In genomic region chr2:20623741-20624155, GRCh38 we compare ENCODE assay signal across 22 cellular contexts. TPM values are rescaled to one million over a fixed set of nuclear protein-coding genes. Genes with fewer than 3 reads are reported as not detected.
DNase-seq lines count a peak whose midpoint lies in the region; ATAC-seq and TF ChIP-seq lines count a peak whose summit lies in the region.
"Had no signal": no experiment of that assay in that cellular context is flagged by ENCODE, and none has a peak within 500 bp of the region (broad histone marks: within the 10 kb centered on the region; RNA-seq: fewer than 3 reads in every experiment).

No MANE protein-coding gene starts in this region.

- ATAC-seq in GM23338: no peak
- no peak for ATAC-seq in GM21381 (IDR thresholded peaks at IDR 0.05; ENCODE audit: unreplicated experiment)
- ATAC-seq: activated T-cell treated with anti-CD3 and anti-CD28 coated beads, Interleukin-2, amount 50 U/mL, for 4 hours had no signal

- no peak overlapping the region for H2AFZ ChIP-seq in smooth muscle cell (ENCODE audit: low read depth)
- no peak overlapping the region for H2AFZ ChIP-seq in GM23338

- no peak for TF ChIP-seq POLR2A in esophagus muscularis mucosa (IDR thresholded peaks at IDR 0.05; ENCODE audit: low read depth)

- H3K27ac ChIP-seq in HEK293 (ENCODE audit: extremely low read depth, low read depth, low read length) (no peak overlapping the region), esophagus muscularis mucosa (replicated peaks in 1 of 4) (peak overlapping the region; percentile 14 to 99 (median 96)), smooth muscle cell (ENCODE audit: low read depth) (peak overlapping the region; percentile 31), GM23338 (ENCODE audit: low read depth) (no peak overlapping the region)
- H3K27ac ChIP-seq: neutrophil, vagina had no signal

- POLR2A ChIA-PET in HEK293 (lab: Yijun Ruan, JAX): no interaction called here

- H3K36me3 ChIP-seq in HEK293 (ENCODE audit: control insufficient read depth in 2 of 2, insufficient read depth in 1 of 2, low read length in 2 of 2) (peaks cover 0 to 58% of the 10 kb centered on the region in 2 experiments; a peak in 1 of 3 replicates), esophagus muscularis mucosa (peaks cover 33 to 64% (median 47%) of the 10 kb centered on the region in 4 donors), smooth muscle cell (ENCODE audit: low read depth) (no peaks in the 10 kb centered on the region), GM23338 (ENCODE audit: insufficient read depth) (no peaks in the 10 kb centered on the region)

- H3K4me2 ChIP-seq in smooth muscle cell (no peak overlapping the region), GM23338 (no peak overlapping the region)

- H3K4me3 ChIP-seq in HEK293 (ENCODE audit: low read depth, low read length): no peak overlapping the region
- H3K4me3 ChIP-seq in esophagus muscularis mucosa: no peak overlapping the region
- H3K4me3 ChIP-seq in smooth muscle cell: no peak overlapping the region
- no peak overlapping the region for H3K4me3 ChIP-seq in GM23338
- H3K4me3 ChIP-seq: vagina had no signal

- no peaks in the 10 kb centered on the region for H3K9me3 Mint-ChIP-seq in GM23338
- H3K9me3 Mint-ChIP-seq: activated CD4-positive, alpha-beta memory T cell treated with anti-CD3 and anti-CD28 coated beads, Interleukin-2, amount 10 ng/mL, durations not matched to agents 7 days and 5 days; activated T-cell treated with anti-CD3 and anti-CD28 coated beads, Interleukin-2, amount 50 U/mL, for 4 hours; brain; T-helper 1 cell treated with Interleukin-12 subunit alpha and Interleukin-12 subunit beta and Interleukin-4 antibody, amounts not matched to agents 30 μg/mL and 1 μg/mL, for 36 hours had no signal

- TF ChIP-seq CTCF in HEK293 (tag by site-specific recombination; IDR thresholded peaks at IDR 0.05) (no peak), esophagus muscularis mucosa (IDR thresholded peaks at IDR 0.05) (no peak), smooth muscle cell (IDR thresholded peaks at IDR 0.05; ENCODE audit: borderline replicate concordance, insufficient read depth, poor library complexity, severe bottlenecking) (no peak), GM23338 (conservative IDR thresholded peaks at IDR 0.05; ENCODE audit: low read depth in 2 of 2) (no peak)

- H3K4me3 Mint-ChIP-seq in GM23338: no peak overlapping the region
- H3K4me3 Mint-ChIP-seq: activated CD4-positive, alpha-beta memory T cell treated with anti-CD3 and anti-CD28 coated beads, Interleukin-2, amount 10 ng/mL, durations not matched to agents 7 days and 5 days; activated naive CD8-positive, alpha-beta T cell; activated T-cell treated with anti-CD3 and anti-CD28 coated beads, Interleukin-2, amount 50 U/mL, for 4 hours; brain; T-helper 1 cell treated with Interleukin-12 subunit alpha and Interleukin-12 subunit beta and Interleukin-4 antibody, amounts not matched to agents 30 μg/mL and 1 μg/mL, for 36 hours had no signal

- peaks cover 8% of the 10 kb centered on the region for H3K27me3 Mint-ChIP-seq in GM23338 (ENCODE audit: insufficient read depth, low read depth, poor library complexity)
- H3K27me3 Mint-ChIP-seq: activated CD4-positive, alpha-beta memory T cell treated with anti-CD3 and anti-CD28 coated beads, Interleukin-2, amount 10 ng/mL, durations not matched to agents 7 days and 5 days; activated naive CD8-positive, alpha-beta T cell; brain had no signal

- DNase-seq in esophagus muscularis mucosa (ENCODE audit: extremely low spot score): no peak
- peak; percentile 64 for DNase-seq in left kidney (ENCODE audit: low read depth, low spot score)
- no peak for DNase-seq in smooth muscle cell (lab: John Stamatoyannopoulos, UW; ENCODE audit: unreplicated experiment)
- no peak for DNase-seq in T-helper 1 cell
- no peak for DNase-seq in GM23338 (ENCODE audit: low spot score)
- DNase-seq in hypothalamus (lab: John Stamatoyannopoulos, UW): no peak
- DNase-seq: activated CD4-positive, alpha-beta memory T cell treated with anti-CD3 and anti-CD28 coated beads, Interleukin-2, amount 10 ng/mL, durations not matched to agents 7 days and 5 days; activated T-cell treated with anti-CD3 and anti-CD28 coated beads, Interleukin-2, amount 50 U/mL, for 4 hours; cortex of kidney; foreskin fibroblast; NCI-H1092 treated with DMSO at 0.1 percent for 48 hours; NCI-H526 treated with DMSO at 0.1 percent for 48 hours; SHP77; stimulated activated naive CD4-positive, alpha-beta T cell had no signal

- no peak overlapping the region for H3K27ac Mint-ChIP-seq in GM23338
- H3K27ac Mint-ChIP-seq: activated CD4-positive, alpha-beta memory T cell treated with anti-CD3 and anti-CD28 coated beads, Interleukin-2, amount 10 ng/mL, durations not matched to agents 7 days and 5 days; activated naive CD8-positive, alpha-beta T cell; T-helper 1 cell treated with Interleukin-12 subunit alpha and Interleukin-12 subunit beta and Interleukin-4 antibody, amounts not matched to agents 30 μg/mL and 1 μg/mL, for 36 hours had no signal

- H3K9me2 ChIP-seq in GM23338 (ENCODE audit: insufficient read depth): no peaks in the 10 kb centered on the region

- H3F3A ChIP-seq in smooth muscle cell (ENCODE audit: low read depth): peaks cover 8% of the 10 kb centered on the region
- no peaks in the 10 kb centered on the region for H3F3A ChIP-seq in GM23338 (replicated peaks; ENCODE audit: low read depth)

- intact Hi-C loops in esophagus muscularis mucosa (cut with DNase I): no loop called here

- H3K79me2 ChIP-seq in smooth muscle cell (ENCODE audit: low read depth) (no peaks in the 10 kb centered on the region), GM23338 (replicated peaks; ENCODE audit: insufficient read depth) (no peaks in the 10 kb centered on the region)

- H3K9me3 ChIP-seq in HEK293 (ENCODE audit: control insufficient read depth, insufficient read depth, low read depth, low read length): no peaks in the 10 kb centered on the region
- H3K9me3 ChIP-seq in esophagus muscularis mucosa: no peaks in the 10 kb centered on the region
- H3K9me3 ChIP-seq in smooth muscle cell (replicated peaks; ENCODE audit: low read depth): no peaks in the 10 kb centered on the region
- H3K9me3 ChIP-seq: neutrophil, vagina had no signal

- H4K20me1 ChIP-seq in smooth muscle cell (ENCODE audit: low read depth) (no peaks in the 10 kb centered on the region), GM23338 (replicated peaks; ENCODE audit: insufficient read depth) (no peaks in the 10 kb centered on the region)

- no peak overlapping the region for H3K9ac ChIP-seq in smooth muscle cell (ENCODE audit: low read depth)

- H3K4me1 Mint-ChIP-seq in GM23338: no peaks in the 10 kb centered on the region; the same call in 1 of the 3 replicates
- H3K4me1 Mint-ChIP-seq: activated CD4-positive, alpha-beta memory T cell treated with anti-CD3 and anti-CD28 coated beads, Interleukin-2, amount 10 ng/mL, durations not matched to agents 7 days and 5 days had no signal

- H3K36me3 Mint-ChIP-seq in GM23338 (ENCODE audit: low read depth): no peaks in the 10 kb centered on the region

- CTCF ChIA-PET in HEK293 (lab: Yijun Ruan, JAX): interaction anchor here (3.0 kb wide), 1 partner anchor 11 kb away, joined by 17 read pairs; no protein-coding TSS in a partner anchor

- H3K27me3 ChIP-seq in esophagus muscularis mucosa (no peaks in the 10 kb centered on the region), smooth muscle cell (ENCODE audit: low read depth) (no peaks in the 10 kb centered on the region), GM23338 (ENCODE audit: insufficient read depth) (no peaks in the 10 kb centered on the region)
- H3K27me3 ChIP-seq: neutrophil, vagina had no signal

- no peaks in the 10 kb centered on the region for H3K4me1 ChIP-seq in HEK293 (ENCODE audit: control insufficient read depth, insufficient read depth, low read length)
- peaks cover 70 to 89% (median 75%) of the 10 kb centered on the region in 4 donors for H3K4me1 ChIP-seq in esophagus muscularis mucosa
- H3K4me1 ChIP-seq in smooth muscle cell (ENCODE audit: low read depth): peaks cover 3% of the 10 kb centered on the region
- H3K4me1 ChIP-seq in GM23338 (ENCODE audit: insufficient read depth): no peaks in the 10 kb centered on the region

- TF ChIP-seq EP300 in esophagus muscularis mucosa (IDR thresholded peaks at IDR 0.05): no peak

- 80% methylated on average over 1 of the region's 7 CpGs for WGBS in esophagus muscularis mucosa
- 99% methylated on average over 7 of the region's 7 CpGs for WGBS in smooth muscle cell (ENCODE audit: low lambda C conversion rate)

TF ChIP-seq in HEK293, 187 proteins besides CTCF, POLR2A, EP300 and RAD21:
- peak; percentile 26; the same call in 1 of the 2 replicates for TF ChIP-seq ZIC2 (tag by site-specific recombination; IDR thresholded peaks at IDR 0.05)
- TF ChIP-seq MYNN (tag by site-specific recombination; IDR thresholded peaks at IDR 0.05; ENCODE audit: borderline replicate concordance): no peak

TF ChIP-seq in GM23338, 12 proteins besides CTCF, POLR2A, EP300 and RAD21 (continues in another document):
- no peak for TF ChIP-seq STAT1 (IDR thresholded peaks at IDR 0.05; ENCODE audit: unreplicated experiment)
- TF ChIP-seq CREB1 (CRISPR knock-in tag; IDR thresholded peaks at IDR 0.05; ENCODE audit: low read depth): no peak

RNA-seq across cellular contexts. Expression of gene HS1BP3, which starts 27.1 kb away (rescaled TPM):
- total RNA-seq in esophagus muscularis mucosa (10 to 100 TPM; 42.6 to 95.6 (median 60.0) TPM), smooth muscle cell (9.3 and 12.7 TPM in 2 replicates)
- polyA plus RNA-seq in smooth muscle cell (20.1 and 20.4 TPM in 2 replicates), GM23338 (2016; fragmentation: Nextera tagmentation; extraction: Ambion mirVana) (6.0 and 7.2 TPM in 2 replicates)
- total RNA-seq in GM23338 (2014; rRNA removed; shearing (Covaris generic)): 15.0 and 16.8 TPM in 2 replicates

RNA-seq across cellular contexts. Expression of gene GDF7, which starts 43.2 kb away (rescaled TPM):
- 10 to 100 TPM in 1 of 4 donors, 1 to 10 TPM in 3; 2.7 to 10.4 (median 7.4) TPM for total RNA-seq in esophagus muscularis mucosa
- total RNA-seq in smooth muscle cell: under 0.01 and 0.27 TPM in 2 replicates
- polyA plus RNA-seq in smooth muscle cell: not detected in 2 replicates
- 0.19 and 0.52 TPM in 2 replicates for total RNA-seq in GM23338 (2014; rRNA removed; shearing (Covaris generic))
- 0.16 and 0.19 TPM in 2 replicates for polyA plus RNA-seq in GM23338 (2016; fragmentation: Nextera tagmentation; extraction: Ambion mirVana)
- total RNA-seq: activated CD4-positive, alpha-beta memory T cell treated with anti-CD3 and anti-CD28 coated beads, Interleukin-2, amount 10 ng/mL, durations not matched to agents 7 days and 5 days; LHCN-M2 had no signal

Comparison
In these comparisons a context has a peak if more than half of its experiments do, and no peak if none do; other contexts are left out.
1. H3K27ac ChIP-seq: peak in esophagus muscularis mucosa (4 of 4) and smooth muscle cell (single experiment); none in HEK293 (single experiment) and GM23338 (single experiment).